15 cellular contexts compared by ENCODE assay signal in the genomic region with DNA sequence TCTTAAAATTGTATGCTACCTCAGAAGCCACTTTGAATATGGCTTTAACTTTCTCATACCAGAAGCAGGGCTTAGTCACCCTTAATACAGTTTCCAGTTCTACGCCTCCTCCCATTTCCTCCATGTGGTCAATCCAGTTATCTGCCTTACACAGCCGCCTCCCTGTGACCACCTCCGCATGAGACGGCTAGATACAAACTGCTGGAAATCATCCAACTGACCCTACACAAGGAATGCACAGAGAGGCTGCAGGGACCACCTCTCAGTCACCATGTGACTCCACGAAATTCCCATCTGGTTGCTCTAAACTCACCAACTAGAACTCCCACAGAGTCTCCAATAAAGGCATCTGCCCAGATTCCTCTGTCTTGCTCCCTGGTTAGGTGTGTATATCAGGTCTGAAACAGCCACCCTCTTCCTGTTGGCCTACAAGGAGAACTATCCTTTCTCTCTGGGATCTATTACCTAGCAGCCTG. TPM values are rescaled to one million over a fixed set of nuclear protein-coding genes. Genes with fewer than 3 reads are reported as not detected.
DNase-seq lines count a peak whose midpoint lies in the region; ATAC-seq, FAIRE-seq and TF ChIP-seq lines count a peak whose summit lies in the region.
"Had no signal": no experiment of that assay in that cellular context is flagged by ENCODE, and none has a peak within 500 bp of the region (broad histone marks: within the 10 kb centered on the region; RNA-seq: fewer than 3 reads in every experiment).

No MANE protein-coding gene starts in this region.

- intact Hi-C loops in endothelial cell of umbilical vein (cut with micrococcal nuclease) = no loop called here
- intact Hi-C loops in testis (cut with DNase I; ENCODE audit: low total_unique reads) = no loop called here

- H2AFZ ChIP-seq in endothelial cell of umbilical vein (ENCODE audit: low read depth, low read length) = no peak overlapping the region
- no peak overlapping the region for H2AFZ ChIP-seq in hepatocyte

- dilution Hi-C loops in endothelial cell of umbilical vein (cut with MboI; ENCODE audit: extremely low pct_ligation_motif_present, low sequenced_read_pairs) = no loop called here

- peak overlapping the region; percentile 37 for H3K27ac ChIP-seq in endothelial cell of umbilical vein (ENCODE audit: insufficient read depth, low read depth, low read length)
- no peak overlapping the region for H3K27ac ChIP-seq in hepatocyte
- H3K27ac ChIP-seq in testis = no peak overlapping the region
- H3K27ac ChIP-seq: ascending aorta, KMS-11 had no signal

- H3K27me3 ChIP-seq in endothelial cell of umbilical vein (ENCODE audit: control insufficient read depth in 2 of 2, insufficient read depth in 2 of 2, low read length in 2 of 2) = no peaks in the 10 kb centered on the region
- H3K27me3 ChIP-seq in hepatocyte = no peaks in the 10 kb centered on the region
- no peaks in the 10 kb centered on the region for H3K27me3 ChIP-seq in testis
- H3K27me3 ChIP-seq: ascending aorta had no signal

- DNase-seq in EL (peak; percentile 14), NCI-H226 (peak; percentile 91), endothelial cell of umbilical vein (ENCODE audit: low read depth, low spot score) (peak; percentile 76), neural crest cell (ENCODE audit: low read depth, low spot score) (no peak), dedifferentiated amniotic fluid mesenchymal stem cell (ENCODE audit: extremely low spot score) (no peak), hepatocyte (ENCODE audit: low spot score) (no peak), testis (no peak)
- DNase-seq: NCI-H2107, substantia nigra, T-cell had no signal

- POLR2A ChIA-PET in endothelial cell of umbilical vein (lab: Charles Lee) = no interaction called here

- no peak overlapping the region for H3K4me3 Mint-ChIP-seq in neural crest cell

- TF ChIP-seq POLR2A in endothelial cell of umbilical vein (IDR thresholded peaks at IDR 0.05; ENCODE audit: low read depth, low read length) (no peak), testis (IDR thresholded peaks at IDR 0.05) (no peak)

- H4K20me1 ChIP-seq in endothelial cell of umbilical vein (replicated peaks; ENCODE audit: control insufficient read depth, extremely low read depth, insufficient read depth, low read length) (peaks cover 2% of the 10 kb centered on the region), hepatocyte (ENCODE audit: insufficient read depth, poor library complexity, severe bottlenecking) (no peaks in the 10 kb centered on the region)

- H3K4me2 ChIP-seq in endothelial cell of umbilical vein (ENCODE audit: insufficient read depth, low read length) (peak overlapping the region; percentile 5), hepatocyte (no peak overlapping the region)
- H3K4me2 ChIP-seq: KMS-11 had no signal

- no peaks in the 10 kb centered on the region for H3K9me3 ChIP-seq in endothelial cell of umbilical vein (replicated peaks; ENCODE audit: control insufficient read depth, insufficient read depth, low read length)
- peaks cover 13% of the 10 kb centered on the region for H3K9me3 ChIP-seq in hepatocyte (ENCODE audit: low read depth)
- H3K9me3 ChIP-seq in testis = no peaks in the 10 kb centered on the region

- H3K4me1 ChIP-seq in endothelial cell of umbilical vein (ENCODE audit: control insufficient read depth, extremely low read depth, insufficient read depth, low read length) (peaks cover 9% of the 10 kb centered on the region), hepatocyte (ENCODE audit: insufficient read depth) (peaks cover under 1% of the 10 kb centered on the region), testis (peaks cover under 1% of the 10 kb centered on the region)

- TF ChIP-seq CTCF in endothelial cell of umbilical vein (IDR thresholded peaks at IDR 0.05; ENCODE audit: extremely low read depth in 1 of 2, insufficient read depth in 1 of 2, low read depth in 1 of 2, low read length in 2 of 2) (no peak), neural crest cell (conservative IDR thresholded peaks at IDR 0.05) (no peak), hepatocyte (IDR thresholded peaks at IDR 0.05; ENCODE audit: poor library complexity) (no peak), testis (IDR thresholded peaks at IDR 0.05) (no peak)

- H3K27me3 Mint-ChIP-seq in neural crest cell (ENCODE audit: low read depth) = no peaks in the 10 kb centered on the region
- H3K27me3 Mint-ChIP-seq: progenitor cell of endocrine pancreas, T-cell had no signal

- FAIRE-seq in endothelial cell of umbilical vein (lab: Jason Lieb, UNC) = peak; percentile 15
- FAIRE-seq: H54 had no signal

- 86% methylated on average over 5 of the region's 5 CpGs for WGBS in hepatocyte (ENCODE audit: low lambda C conversion rate, missing lambda C conversion rate)
- 54 to 76% methylated on average over 5 of the region's 5 CpGs for WGBS in testis, 2 donors

- H3K9me2 ChIP-seq in hepatocyte (replicated peaks; ENCODE audit: insufficient read depth) = no peaks in the 10 kb centered on the region

- H3K79me2 ChIP-seq in endothelial cell of umbilical vein (ENCODE audit: control insufficient read depth, insufficient read depth, low read length) = peaks cover 23% of the 10 kb centered on the region
- peaks cover 90% of the 10 kb centered on the region for H3K79me2 ChIP-seq in hepatocyte

- H3K9ac ChIP-seq in endothelial cell of umbilical vein (replicated peaks; ENCODE audit: extremely low read depth, insufficient read depth, low read length) = no peak overlapping the region
- H3K9ac ChIP-seq: KMS-11 had no signal

- H3K36me3 ChIP-seq in endothelial cell of umbilical vein (ENCODE audit: control insufficient read depth in 2 of 2, extremely low read depth in 1 of 2, insufficient read depth in 2 of 2, low read length in 2 of 2) (peaks cover 0 to 2% of the 10 kb centered on the region in 2 experiments), hepatocyte (replicated peaks; ENCODE audit: insufficient read depth, low read depth) (no peaks in the 10 kb centered on the region), testis (ENCODE audit: low read depth, missing control alignments) (no peaks in the 10 kb centered on the region)

- H3K9me1 ChIP-seq in endothelial cell of umbilical vein (replicated peaks; ENCODE audit: control insufficient read depth, extremely low read depth, insufficient read depth, low read length) = no peaks in the 10 kb centered on the region

- H3K27ac Mint-ChIP-seq in neural crest cell (ENCODE audit: unreplicated experiment) = peak overlapping the region; percentile 35
- H3K27ac Mint-ChIP-seq: progenitor cell of endocrine pancreas had no signal

- ATAC-seq in GM19395 (IDR thresholded peaks at IDR 0.05; ENCODE audit: unreplicated experiment) = no peak

- no TSS peak for BruUV-seq in endothelial cell of umbilical vein (replicated peaks; lab: Mats Ljungman, UMichigan)

- CTCF ChIA-PET in endothelial cell of umbilical vein (lab: Charles Lee) = interaction anchor here (1.1 to 1.2 kb wide), 2 partner anchors 453 kb away, joined by 3 read pairs; no protein-coding TSS in a partner anchor

- peaks cover 16% of the 10 kb centered on the region for H3K9me3 Mint-ChIP-seq in neural crest cell

- peaks cover 54% of the 10 kb centered on the region for H3K36me3 Mint-ChIP-seq in neural crest cell (ENCODE audit: low read depth)

- H3K4me3 ChIP-seq in endothelial cell of umbilical vein (replicated peaks in 1 of 3; ENCODE audit: insufficient read depth in 1 of 3, low read depth in 1 of 3, low read length in 3 of 3) (no peak overlapping the region), hepatocyte (no peak overlapping the region), testis (no peak overlapping the region)
- H3K4me3 ChIP-seq: ascending aorta had no signal

- H3K4me1 Mint-ChIP-seq in neural crest cell = peaks cover 4% of the 10 kb centered on the region

TF ChIP-seq in endothelial cell of umbilical vein, 7 proteins besides CTCF, POLR2A, EP300 and RAD21 (continues in another document):
- TF ChIP-seq, protein P1, sequence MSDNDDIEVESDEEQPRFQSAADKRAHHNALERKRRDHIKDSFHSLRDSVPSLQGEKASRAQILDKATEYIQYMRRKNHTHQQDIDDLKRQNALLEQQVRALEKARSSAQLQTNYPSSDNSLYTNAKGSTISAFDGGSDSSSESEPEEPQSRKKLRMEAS (IDR thresholded peaks at IDR 0.05; ENCODE audit: insufficient read depth, insufficient read length) = no peak
- TF ChIP-seq FOS (IDR thresholded peaks at IDR 0.05; ENCODE audit: borderline replicate concordance, insufficient read depth, low read length) = peak; percentile 40
- peak; percentile 2 for TF ChIP-seq JUN (IDR thresholded peaks at IDR 0.05; ENCODE audit: borderline replicate concordance, insufficient read depth, insufficient read length, low read depth)
- TF ChIP-seq GATA2 (IDR thresholded peaks at IDR 0.05; ENCODE audit: insufficient read depth, insufficient read length, low read depth, low read length) = peak; percentile 55
- TF ChIP-seq MYC (IDR thresholded peaks at IDR 0.05; ENCODE audit: low read depth, low read length) = no peak
- TF ChIP-seq EZH2 (IDR thresholded peaks at IDR 0.05; ENCODE audit: borderline replicate concordance, low read depth, low read length, severe bottlenecking) = no peak

RNA-seq across cellular contexts. Expression of a gene that starts 6.8 kb away (rescaled TPM):
- total RNA-seq in endothelial cell of umbilical vein = 6.5 and 7.1 TPM in 2 replicates
- polyA plus RNA-seq in endothelial cell of umbilical vein = 1.0 and 1.5 TPM in 2 replicates
- polyA plus RNA-seq in endothelial cell of umbilical vein (2011; cell fraction: cytosol; rRNA removed) = 1.8 and 2.0 TPM in 2 replicates
- polyA plus RNA-seq in endothelial cell of umbilical vein (2011; cell fraction: nucleus; rRNA removed) = 3.7 and 4.8 TPM in 2 replicates
- 3.4 and 4.3 TPM in 2 replicates for polyA plus RNA-seq in endothelial cell of umbilical vein (2012)
- 3.0 and 3.7 TPM in 2 replicates for polyA minus RNA-seq in endothelial cell of umbilical vein
- polyA minus RNA-seq in endothelial cell of umbilical vein (2011; cell fraction: cytosol; rRNA and poly(A)+ RNA removed) = 1.5 TPM
- polyA minus RNA-seq in endothelial cell of umbilical vein (2011; cell fraction: nucleus; rRNA and poly(A)+ RNA removed) = 8.2 and 8.7 TPM in 2 replicates
- 9.9 and 10.7 TPM in 2 replicates for total RNA-seq in neural crest cell
- 9.2 and 10.7 TPM in 2 replicates for total RNA-seq in hepatocyte
- polyA plus RNA-seq in hepatocyte = 5.0 and 6.1 TPM in 2 replicates
- 10 to 100 TPM; 10.7 to 18.0 TPM for total RNA-seq in testis
- polyA plus RNA-seq in testis (ENCODE audit: insufficient read depth, low read depth, low replicate concordance) = 4.6 TPM

RNA-seq across cellular contexts. Expression of a gene that starts 59.8 kb away (rescaled TPM):
- 1.4 and 1.8 TPM in 2 replicates for total RNA-seq in endothelial cell of umbilical vein
- polyA plus RNA-seq in endothelial cell of umbilical vein = 0.65 and 1.0 TPM in 2 replicates
- 0.59 and 0.62 TPM in 2 replicates for polyA plus RNA-seq in endothelial cell of umbilical vein (2011; cell fraction: cytosol; rRNA removed)
- polyA plus RNA-seq in endothelial cell of umbilical vein (2011; cell fraction: nucleus; rRNA removed) = 0.76 and 1.3 TPM in 2 replicates
- 0.23 and 0.36 TPM in 2 replicates for polyA plus RNA-seq in endothelial cell of umbilical vein (2012)
- 1.5 and 1.7 TPM in 2 replicates for polyA minus RNA-seq in endothelial cell of umbilical vein
- polyA minus RNA-seq in endothelial cell of umbilical vein (2011; cell fraction: cytosol; rRNA and poly(A)+ RNA removed) = not detected
- 1.7 and 1.9 TPM in 2 replicates for polyA minus RNA-seq in endothelial cell of umbilical vein (2011; cell fraction: nucleus; rRNA and poly(A)+ RNA removed)
- 8.8 and 8.9 TPM in 2 replicates for total RNA-seq in neural crest cell
- 2.2 and 4.0 TPM in 2 replicates for total RNA-seq in hepatocyte
- 0.63 and 1.0 TPM in 2 replicates for polyA plus RNA-seq in hepatocyte
- total RNA-seq in testis = 10 to 100 TPM in 1 of 2 donors, 1 to 10 TPM in 1; 8.1 to 21.7 TPM
- polyA plus RNA-seq in testis (ENCODE audit: insufficient read depth, low read depth, low replicate concordance) = 14.6 TPM

Comparison
In these comparisons a context has a peak if more than half of its experiments do, and no peak if none do; other contexts are left out.
1. DNase-seq: peak in EL (single experiment), NCI-H226 (single experiment) and endothelial cell of umbilical vein (single experiment); none in neural crest cell (single experiment), dedifferentiated amniotic fluid mesenchymal stem cell (single experiment), hepatocyte (single experiment) and testis (single experiment).